Comparison of ENCODE assay signal across 8 cellular contexts in the genomic region with DNA sequence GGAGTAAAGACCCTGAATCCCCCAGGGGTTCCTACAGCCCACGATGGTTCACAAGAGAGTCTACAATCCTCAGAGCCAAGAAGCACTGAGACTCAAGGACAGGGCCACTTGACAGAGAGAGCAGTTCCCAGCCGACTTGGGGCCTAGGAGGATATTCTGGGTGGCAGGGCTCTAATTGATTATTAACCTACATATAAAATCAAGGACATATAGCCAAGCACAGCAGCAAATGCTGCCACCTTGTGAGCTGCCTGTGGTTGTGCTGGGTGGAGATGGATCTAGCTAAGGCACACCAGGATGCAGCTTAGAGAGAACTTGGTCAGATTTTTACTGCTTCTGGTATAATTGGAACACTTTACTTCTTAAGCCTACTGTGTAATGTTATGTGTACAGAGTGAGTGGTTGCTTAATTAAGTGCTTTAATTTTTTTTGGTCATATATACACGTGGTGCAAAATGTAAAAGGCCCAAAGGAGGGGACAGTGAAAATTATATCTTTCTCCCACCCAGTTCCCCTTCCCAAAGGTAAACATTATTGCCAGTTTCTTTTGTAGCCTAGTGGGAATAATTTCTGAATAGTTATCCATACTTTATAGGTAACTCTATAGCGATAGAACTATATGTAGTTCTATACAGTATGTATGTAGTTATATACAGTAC.
A peak's percentile ranks its signal among the peaks of the same experiment; 100 is the strongest.
DNase-seq lines count a peak whose midpoint lies in the region; ATAC-seq and TF ChIP-seq lines count a peak whose summit lies in the region.

No MANE protein-coding gene starts in this region.

- TF ChIP-seq CTCF in C4-2B (conservative IDR thresholded peaks at IDR 0.05) (peak; percentile 86), PC-9 (conservative IDR thresholded peaks at IDR 0.05) (peak; percentile 64)

- CTCF ChIA-PET in PC-9 (lab: Charles Lee) = interaction anchor here (0.6 kb wide), 1 partner anchor 809 kb away, joined by 3 read pairs; no protein-coding TSS in a partner anchor

- H3K4me1 ChIP-seq in PC-9 (replicated peaks; ENCODE audit: insufficient read depth) = no peaks in the 10 kb centered on the region

- H3K9me3 ChIP-seq in PC-9 (ENCODE audit: insufficient read depth, low read depth) = no peaks in the 10 kb centered on the region

- no peaks in the 10 kb centered on the region for H3F3A ChIP-seq in PC-9 (ENCODE audit: insufficient read depth, low read depth)

- no peaks in the 10 kb centered on the region for H3K36me3 ChIP-seq in PC-9 (ENCODE audit: low read depth)

- intact Hi-C loops in PC-9 (cut with micrococcal nuclease; ENCODE audit: unreplicated experiment) = loop anchor here (1.0 kb wide), 1 partner anchor 206 kb away; no protein-coding TSS in a partner anchor

- no peaks in the 10 kb centered on the region for H3K9me2 ChIP-seq in PC-9 (ENCODE audit: insufficient read depth)

- H3K27ac ChIP-seq in C4-2B (peak overlapping the region; percentile 20), PC-9 (no peak overlapping the region)

- ATAC-seq in GM21529 (IDR thresholded peaks at IDR 0.05; ENCODE audit: unreplicated experiment) (peak; percentile 32), HG03520 (IDR thresholded peaks at IDR 0.05; ENCODE audit: unreplicated experiment) (no peak)

- H2AFZ ChIP-seq in PC-9 = no peak overlapping the region

- POLR2A ChIA-PET in PC-9 (lab: Charles Lee; ENCODE audit: unreplicated experiment) = interaction anchor here (0.5 kb wide), 1 partner anchor 236 kb away, joined by 3 read pairs; no protein-coding TSS in a partner anchor

- DNase-seq in PC-9 = no peak
- DNase-seq in activated gamma-delta T cell treated with anti-CD3 and anti-CD28 coated beads, Interleukin-2, amount 50 U/mL, for 16 hours (ENCODE audit: low read depth) = peak; percentile 14
- DNase-seq in iris pigment epithelial cell (ENCODE audit: low read depth) = peak; percentile 67
- peak; percentile 22 for DNase-seq in stimulated activated CD8-positive, alpha-beta memory T cell treated with anti-CD3 and anti-CD28 coated beads, Interleukin-12 subunit alpha, Interleukin-12 subunit beta, amount 100 ng/mL, for 24 hours (ENCODE audit: extremely low read depth)
- DNase-seq in mesenteric fat pad (ENCODE audit: low spot score) = no peak

- no peak overlapping the region for H3K4me2 ChIP-seq in PC-9

- H4K20me1 ChIP-seq in PC-9 (ENCODE audit: insufficient read depth) = no peaks in the 10 kb centered on the region

- no peak overlapping the region for H3K4me3 ChIP-seq in PC-9

- H3K27me3 ChIP-seq in PC-9 (ENCODE audit: insufficient read depth, low read depth) = peaks cover 8% of the 10 kb centered on the region

- no TSS peak for BruUV-seq in PC-9 (replicated peaks; lab: Mats Ljungman, UMichigan)

- no peaks in the 10 kb centered on the region for H3K79me2 ChIP-seq in PC-9 (ENCODE audit: low read depth)

Comparison
In these comparisons a context has a peak if more than half of its experiments do, and no peak if none do; other contexts are left out.
1. DNase-seq: peak in activated gamma-delta T cell treated with anti-CD3 and anti-CD28 coated beads, Interleukin-2, amount 50 U/mL, for 16 hours (single experiment), iris pigment epithelial cell (single experiment) and stimulated activated CD8-positive, alpha-beta memory T cell treated with anti-CD3 and anti-CD28 coated beads, Interleukin-12 subunit alpha, Interleukin-12 subunit beta, amount 100 ng/mL, for 24 hours (single experiment); none in PC-9 (0 of 2) and mesenteric fat pad (single experiment).